ENCODE assay signal across 22 cellular contexts in the genomic region with DNA sequence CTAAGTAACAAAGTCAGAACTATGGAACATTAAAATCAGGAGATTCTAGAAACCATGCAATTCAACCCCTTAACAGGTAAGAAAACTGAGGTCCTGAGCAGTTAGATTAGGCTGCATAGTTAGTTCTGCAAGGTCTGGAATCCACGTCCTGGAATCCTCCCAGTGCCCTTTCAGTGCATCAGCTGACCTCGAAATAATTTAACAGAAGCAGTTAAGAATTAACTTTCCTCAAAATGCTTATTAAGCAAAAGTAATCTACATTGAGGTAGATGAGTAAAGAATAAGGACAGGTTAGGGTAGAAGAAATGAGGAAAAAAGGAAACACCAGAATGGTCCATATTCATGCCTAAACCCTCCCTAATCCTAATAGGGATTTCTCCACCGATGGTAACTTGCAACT. TPM values are rescaled to one million over a fixed set of nuclear protein-coding genes. Genes with fewer than 3 reads are reported as not detected.
DNase-seq lines count a peak whose midpoint lies in the region; ATAC-seq, FAIRE-seq and TF ChIP-seq lines count a peak whose summit lies in the region.
"Had no signal": no experiment of that assay in that cellular context is flagged by ENCODE, and none has a peak within 500 bp of the region (broad histone marks: within the 10 kb centered on the region; RNA-seq: fewer than 3 reads in every experiment).

No MANE protein-coding gene starts in this region.

- no peak overlapping the region for H3K27ac Mint-ChIP-seq in CD4-positive, alpha-beta T cell
- H3K27ac Mint-ChIP-seq: B cell; CD4-positive, CD25-positive, alpha-beta regulatory T cell; HFFc6 had no signal

- H3K9me1 ChIP-seq in K562 (ENCODE audit: control insufficient read depth, insufficient read depth, low read length) = no peaks in the 10 kb centered on the region

- no peaks in the 10 kb centered on the region for H3K27me3 Mint-ChIP-seq in CD4-positive, alpha-beta T cell
- H3K27me3 Mint-ChIP-seq: B cell; CD8-positive, alpha-beta memory T cell had no signal

- no peak for TF ChIP-seq RAD21 in K562 (CRISPR knock-in tag; conservative IDR thresholded peaks at IDR 0.05 in 1 of 2, IDR thresholded peaks at IDR 0.05 in 1 of 2)

- POLR2A ChIA-PET in K562 (lab: Yijun Ruan, JAX) = no interaction called here
- POLR2A ChIA-PET in CD4-positive, alpha-beta T cell (lab: Charles Lee) = no interaction called here

- peaks cover 0 to 5% of the 10 kb centered on the region in 2 experiments; a peak in 2 of 5 replicates for H3K27me3 ChIP-seq in K562 (ENCODE audit: control insufficient read depth in 2 of 2, insufficient read depth in 2 of 2, low read length in 2 of 2)
- no peaks in the 10 kb centered on the region for H3K27me3 ChIP-seq in right lobe of liver
- H3K27me3 ChIP-seq in CD4-positive, alpha-beta T cell (ENCODE audit: control insufficient read depth, insufficient read depth, low read length) = no peaks in the 10 kb centered on the region
- H3K27me3 ChIP-seq: BLaER1 had no signal

- intact Hi-C loops in K562 (cut with micrococcal nuclease) (no loop called here), right lobe of liver (cut with DNase I) (no loop called here)
- intact Hi-C loops in CD4-positive, alpha-beta T cell (cut with DNase I, micrococcal nuclease) = no loop called here

- no peak for TF ChIP-seq EP300 in K562 (IDR thresholded peaks at IDR 0.05; ENCODE audit: low read length)

- in situ Hi-C loops in K562 (cut with MboI) = no loop called here

- DNase-seq in K562 (ENCODE audit: extremely low read depth in 1 of 4, low spot score in 3 of 4) (no peak), left lobe of liver (ENCODE audit: low spot score) (no peak), right lobe of liver (no peak), ureter (ENCODE audit: low spot score) (no peak)
- DNase-seq in CD4-positive, alpha-beta T cell = no peak
- DNase-seq: CD4-positive, CD25-positive, alpha-beta regulatory T cell; CD8-positive, alpha-beta memory T cell; DMS 273 treated with DMSO at 0.1 percent for 48 hours; DMS79; EL; GDM1; GOT3; HFFc6 had no signal

- peaks cover 80% of the 10 kb centered on the region for H3K36me3 Mint-ChIP-seq in CD4-positive, alpha-beta T cell (ENCODE audit: low read depth)

- no peaks in the 10 kb centered on the region for H3K9me3 Mint-ChIP-seq in CD4-positive, alpha-beta T cell
- H3K9me3 Mint-ChIP-seq: CD8-positive, alpha-beta memory T cell; HFFc6 had no signal

- H3K36me3 ChIP-seq in K562 (ENCODE audit: control insufficient read depth, insufficient read depth, low read length) (no peaks in the 10 kb centered on the region), right lobe of liver (peaks cover 0 to 13% (median 6%) of the 10 kb centered on the region in 4 donors)
- H3K36me3 ChIP-seq: BLaER1, HAP-1 had no signal

- H2AFZ ChIP-seq in K562 (ENCODE audit: low read depth, low read length) = no peak overlapping the region

- TF ChIP-seq CTCF in K562 (IDR thresholded peaks at IDR 0.05 in 2 of 3, conservative IDR thresholded peaks at IDR 0.05 in 1 of 3; ENCODE audit: insufficient read depth in 2 of 3, low read depth in 1 of 3, low read length in 3 of 3) (no peak), right lobe of liver (IDR thresholded peaks at IDR 0.05) (no peak)
- TF ChIP-seq CTCF in CD4-positive, alpha-beta T cell (IDR thresholded peaks at IDR 0.05) = no peak

- H3K4me1 ChIP-seq in K562 (replicated peaks in 1 of 2; ENCODE audit: control insufficient read depth in 2 of 2, insufficient read depth in 2 of 2, low read length in 2 of 2) = no peaks in the 10 kb centered on the region
- H3K4me1 ChIP-seq in right lobe of liver = peaks cover 0 to 14% (median under 1%) of the 10 kb centered on the region in 4 donors
- H3K4me1 ChIP-seq: BLaER1, HAP-1 had no signal

- no peak overlapping the region for H3K4me3 Mint-ChIP-seq in CD4-positive, alpha-beta T cell
- H3K4me3 Mint-ChIP-seq: B cell; CD4-positive, CD25-positive, alpha-beta regulatory T cell; CD8-positive, alpha-beta memory T cell; HFFc6 had no signal

- ATAC-seq in K562 (no peak), left lobe of liver (peak; percentile 77), right lobe of liver (peak; percentile 61 to 76 (median 62)), HG02870 (IDR thresholded peaks at IDR 0.05; ENCODE audit: unreplicated experiment) (no peak)
- no peak for ATAC-seq in CD4-positive, alpha-beta T cell (ENCODE audit: poor library complexity)
- ATAC-seq: GM12878 had no signal

- H3K79me2 ChIP-seq in K562 (ENCODE audit: control insufficient read depth, insufficient read depth, low read length) = no peaks in the 10 kb centered on the region

- CTCF ChIA-PET in K562 (lab: Yijun Ruan, JAX; ENCODE audit: low intra/inter-chr PET ratio) = no interaction called here
- CTCF ChIA-PET in CD4-positive, alpha-beta T cell (lab: Charles Lee) = no interaction called here

- no peak overlapping the region for H3K27ac ChIP-seq in K562 (ENCODE audit: extremely low read depth, low read depth, low read length)
- no peak overlapping the region for H3K27ac ChIP-seq in right lobe of liver
- H3K27ac ChIP-seq in CD4-positive, alpha-beta T cell (ENCODE audit: low read depth, low read length) = no peak overlapping the region
- H3K27ac ChIP-seq: BLaER1, C4-2B had no signal

- no peak for FAIRE-seq in K562 (lab: Jason Lieb, UNC)
- FAIRE-seq: D721Med, GM12878, GM18507, H54 had no signal

- H3K9me3 ChIP-seq in K562 (replicated peaks; ENCODE audit: control insufficient read depth, insufficient read depth, low read depth, low read length) = no peaks in the 10 kb centered on the region
- H3K9me3 ChIP-seq in right lobe of liver = no peaks in the 10 kb centered on the region
- no peaks in the 10 kb centered on the region for H3K9me3 ChIP-seq in CD4-positive, alpha-beta T cell (ENCODE audit: control insufficient read depth, low read length)
- H3K9me3 ChIP-seq: BLaER1, HAP-1 had no signal

- no peak overlapping the region for H3K4me2 ChIP-seq in K562 (ENCODE audit: insufficient read depth, low read length)
- H3K4me2 ChIP-seq: BLaER1 had no signal

- WGBS in K562 (ENCODE audit: insufficient coverage, low coverage, missing lambda C conversion rate) = 0% methylated on average over 3 of the region's 3 CpGs
- 20% methylated on average over 3 of the region's 3 CpGs for WGBS in right lobe of liver (ENCODE audit: insufficient coverage, low coverage, low lambda C conversion rate, missing lambda C conversion rate)

- H3K9ac ChIP-seq in K562 (ENCODE audit: insufficient read depth in 1 of 2, low read depth in 2 of 2, low read length in 2 of 2) = no peak overlapping the region
- H3K9ac ChIP-seq: BLaER1 had no signal

- H3K4me1 Mint-ChIP-seq in CD4-positive, alpha-beta T cell (ENCODE audit: low read depth) = no peaks in the 10 kb centered on the region
- H3K4me1 Mint-ChIP-seq: B cell had no signal

- H3K4me3 ChIP-seq in K562 (no peak overlapping the region), right lobe of liver (no peak overlapping the region)
- H3K4me3 ChIP-seq: BLaER1, GM12878, HAP-1 had no signal

- TF ChIP-seq POLR2A in K562 (conservative IDR thresholded peaks at IDR 0.05) (no peak), right lobe of liver (IDR thresholded peaks at IDR 0.05) (no peak)

- no peaks in the 10 kb centered on the region for H4K20me1 ChIP-seq in K562 (replicated peaks; ENCODE audit: control insufficient read depth, insufficient read depth, low read length)
- H4K20me1 ChIP-seq: BLaER1 had no signal

- BruUV-seq in K562 (replicated peaks; lab: Mats Ljungman, UMichigan) = no TSS peak

TF ChIP-seq in K562, 482 proteins besides CTCF, POLR2A, EP300 and RAD21 (continues in another document):
- TF ChIP-seq, protein P1, sequence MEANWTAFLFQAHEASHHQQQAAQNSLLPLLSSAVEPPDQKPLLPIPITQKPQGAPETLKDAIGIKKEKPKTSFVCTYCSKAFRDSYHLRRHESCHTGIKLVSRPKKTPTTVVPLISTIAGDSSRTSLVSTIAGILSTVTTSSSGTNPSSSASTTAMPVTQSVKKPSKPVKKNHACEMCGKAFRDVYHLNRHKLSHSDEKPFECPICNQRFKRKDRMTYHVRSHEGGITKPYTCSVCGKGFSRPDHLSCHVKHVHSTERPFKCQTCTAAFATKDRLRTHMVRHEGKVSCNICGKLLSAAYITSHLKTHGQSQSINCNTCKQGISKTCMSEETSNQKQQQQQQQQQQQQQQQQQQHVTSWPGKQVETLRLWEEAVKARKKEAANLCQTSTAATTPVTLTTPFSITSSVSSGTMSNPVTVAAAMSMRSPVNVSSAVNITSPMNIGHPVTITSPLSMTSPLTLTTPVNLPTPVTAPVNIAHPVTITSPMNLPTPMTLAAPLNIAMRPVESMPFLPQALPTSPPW (CRISPR knock-in tag; IDR thresholded peaks at IDR 0.05) = no peak
- TF ChIP-seq NRF1 (conservative IDR thresholded peaks at IDR 0.05 in 1 of 2, IDR thresholded peaks at IDR 0.05 in 1 of 2) = no peak
- TF ChIP-seq ZNF316 (IDR thresholded peaks at IDR 0.05) = peak; percentile 57

RNA-seq across cellular contexts. Expression of a gene that starts 37.6 kb away (rescaled TPM):
- total RNA-seq in K562 (2011; cell fraction: chromatin; rRNA removed; ENCODE audit: low replicate concordance) = not detected in 2 replicates
- total RNA-seq in K562 (2011; cell fraction: nucleolus; rRNA removed) = not detected in 2 replicates
- not detected in 2 replicates for total RNA-seq in K562 (2011; cell fraction: nucleoplasm; rRNA removed)
- total RNA-seq in K562 (2014; rRNA removed) = not detected in 2 replicates
- total RNA-seq in K562 (2014; rRNA removed; fragmentation: Illumina TruSeq; extraction: Trizol) = not detected in 2 replicates
- total RNA-seq in K562 (2015; rRNA removed; fragmentation: Illumina TruSeq; extraction: Trizol) = not detected in 2 replicates
- total RNA-seq in K562 (2021) = 0.13 TPM in 1 of 2 replicates, not detected in the other
- not detected in 2 replicates for polyA plus RNA-seq in K562 (2011; rRNA removed)
- not detected in 2 replicates for polyA plus RNA-seq in K562 (2011; cell fraction: cytosol; rRNA removed)
- polyA plus RNA-seq in K562 (2011; cell fraction: nucleus; rRNA removed) = not detected in 2 replicates
- not detected in 2 replicates for polyA plus RNA-seq in K562 (2012)
- polyA plus RNA-seq in K562 (2014; fragmentation: Illumina TruSeq; extraction: Trizol) = not detected in 2 replicates
- not detected for polyA plus RNA-seq in K562 (2014; fragmentation: Nextera tagmentation; extraction: Ambion mirVana)
- polyA plus RNA-seq in K562 (2014; rRNA removed) = not detected in 2 replicates
- not detected in 2 replicates for polyA minus RNA-seq in K562 (2011; rRNA and poly(A)+ RNA removed)
- not detected in 2 replicates for polyA minus RNA-seq in K562 (2011; cell fraction: cytosol; rRNA and poly(A)+ RNA removed)
- not detected in 2 replicates for polyA minus RNA-seq in K562 (2011; cell fraction: nucleus; rRNA and poly(A)+ RNA removed)
- 24.3 TPM for total RNA-seq in left lobe of liver
- total RNA-seq in right lobe of liver = 10 to 100 TPM; 14.1 to 34.6 (median 26.5) TPM
- total RNA-seq in ureter = 39.7 TPM
- 10 to 100 TPM; 19.1 to 19.5 TPM for total RNA-seq in CD4-positive, alpha-beta T cell

Comparison
In these comparisons a context has a peak if more than half of its experiments do, and no peak if none do; other contexts are left out.
1. ATAC-seq: peak in left lobe of liver (single experiment) and right lobe of liver (4 of 4); none in K562 (single experiment), HG02870 (single experiment) and CD4-positive, alpha-beta T cell (single experiment).
2. RNA of a gene that starts 37.6 kb away (total RNA-seq): 39.7 TPM in ureter (single experiment), 14.1 to 34.6 TPM in right lobe of liver, 24.3 TPM in left lobe of liver (single experiment) and 19.1 to 19.5 TPM in CD4-positive, alpha-beta T cell; 0.13 TPM in K562; every median in the first group is over 10 times any median in the second.